8 cellular contexts compared by ENCODE assay signal in genomic region chr10:71771821-71772617, GRCh38. TPM values are rescaled to one million over a fixed set of nuclear protein-coding genes. Genes with fewer than 3 reads are reported as not detected.
DNase-seq lines count a peak whose midpoint lies in the region; ATAC-seq, FAIRE-seq and TF ChIP-seq lines count a peak whose summit lies in the region.

No MANE protein-coding gene starts in this region.

- H4K20me1 ChIP-seq in Loucy (ENCODE audit: insufficient read depth, low read length, poor library complexity, severe bottlenecking) = no peaks in the 10 kb centered on the region

- no peak for TF ChIP-seq POLR2A in A549 (IDR thresholded peaks at IDR 0.05; ENCODE audit: low read length)

- CTCF ChIA-PET in A549 (lab: Yijun Ruan, JAX) = interaction anchor here (1.0 to 4.9 kb wide), 22 partner anchors 10 to 458 kb away, joined by 3 to 42 read pairs (median 10); partner anchors contain the start of genes C10orf105 and SLC29A3

- H3K9me3 ChIP-seq in A549 (no peaks in the 10 kb centered on the region), Loucy (ENCODE audit: insufficient read depth, low read depth, low read length) (no peaks in the 10 kb centered on the region)

- H3K4me1 ChIP-seq in A549 (peaks cover 62% of the 10 kb centered on the region), Loucy (ENCODE audit: insufficient read depth, low read length, poor library complexity, severe bottlenecking) (peaks cover 91% of the 10 kb centered on the region)

- FAIRE-seq in A549 (lab: Jason Lieb, UNC) = no peak

- no peaks in the 10 kb centered on the region for H3K36me3 ChIP-seq in Loucy (ENCODE audit: insufficient read depth, low read length)

- no peak for TF ChIP-seq RAD21 in A549 (conservative IDR thresholded peaks at IDR 0.05 in 1 of 2, IDR thresholded peaks at IDR 0.05 in 1 of 2)

- H3K4me2 ChIP-seq in A549 (peak overlapping the region; percentile 95), Loucy (ENCODE audit: low read depth, low read length, poor library complexity, severe bottlenecking) (peak overlapping the region; percentile 67)

- H3F3A ChIP-seq in Loucy (ENCODE audit: low read depth) = peaks cover 18% of the 10 kb centered on the region

- POLR2A ChIA-PET in A549 (lab: Yijun Ruan, JAX) = interaction anchor here (0.6 to 1.4 kb wide), 2 partner anchors 40 to 376 kb away, joined by 5 to 6 read pairs; partner anchors contain the start of gene CDH23

- peak overlapping the region; percentile 79 to 98 for H3K27ac ChIP-seq in A549

- H3K9me2 ChIP-seq in Loucy (replicated peaks; ENCODE audit: low read depth, low read length) = no peaks in the 10 kb centered on the region

- DNase-seq in A549 (ENCODE audit: low read depth in 1 of 2, low spot score in 1 of 2) (peak; percentile 40 to 57), left cardiac atrium (peak; percentile 84), NCI-H1417 treated with DMSO at 0.1 percent for 48 hours (lab: John Stamatoyannopoulos, UW) (no peak)
- DNase-seq in activated naive CD4-positive, alpha-beta T cell treated with anti-CD3 and anti-CD28 coated beads, Interleukin-2, amount 50 U/mL, for 16 hours = peak; percentile 36
- DNase-seq in stimulated activated CD4-positive, alpha-beta T cell treated with anti-CD3 and anti-CD28 coated beads, Interleukin-4, amount 100 ng/mL, for 24 hours = peak; percentile 60

- no peak for TF ChIP-seq CTCF in A549 (IDR thresholded peaks at IDR 0.05)
- TF ChIP-seq CTCF in Loucy (conservative IDR thresholded peaks at IDR 0.05; ENCODE audit: low read length) = no peak; the same call in 1 of the 2 replicates

- H3K9ac ChIP-seq in Loucy (ENCODE audit: low read depth, low read length, poor library complexity, severe bottlenecking) = peak overlapping the region; percentile 61

- H2AFZ ChIP-seq in Loucy (ENCODE audit: low read length) = no peak overlapping the region

- TF ChIP-seq EP300 in A549 (IDR thresholded peaks at IDR 0.05) = no peak

- intact Hi-C loops in left cardiac atrium (cut with DNase I) = loop anchor here in 1 of 2 donors (2.0 kb wide), 1 partner anchor 75 kb away; no protein-coding TSS in a partner anchor

- peak; percentile 2 to 10; a peak in 3 of 6 replicates for ATAC-seq in A549
- peak; percentile 40 to 75 for ATAC-seq in left cardiac atrium
- no peak for ATAC-seq in HG03159 (IDR thresholded peaks at IDR 0.05; ENCODE audit: unreplicated experiment)
- ATAC-seq in GM18873 (IDR thresholded peaks at IDR 0.05; ENCODE audit: low FRiP score, unreplicated experiment) = no peak

- H3K27me3 ChIP-seq in Loucy (ENCODE audit: insufficient read depth, low read length, poor library complexity, severe bottlenecking) = no peaks in the 10 kb centered on the region

- H3K4me3 ChIP-seq in A549 (peak overlapping the region; percentile 64; the same call in 2 of the 3 replicates), Loucy (ENCODE audit: low read length, poor library complexity, severe bottlenecking) (peak overlapping the region; percentile 71)

- no peaks in the 10 kb centered on the region; the same call in 1 of the 2 replicates for H3K79me2 ChIP-seq in Loucy (ENCODE audit: insufficient read depth, low read length)

- WGBS in A549 (ENCODE audit: missing lambda C conversion rate) = 0% methylated on average over 1 of the region's 2 CpGs

TF ChIP-seq in A549, 52 proteins besides CTCF, POLR2A, EP300 and RAD21:
- TF ChIP-seq FOSL2 (IDR thresholded peaks at IDR 0.05) (peak; percentile 9; the same call in 1 of the 2 replicates), FOSL2 (CRISPR knock-in tag; IDR thresholded peaks at IDR 0.05) (peak; percentile 84), CBX8 (IDR thresholded peaks at IDR 0.05) (no peak), KDM5A (IDR thresholded peaks at IDR 0.05) (no peak), EHMT2 (IDR thresholded peaks at IDR 0.05; ENCODE audit: low read depth) (no peak), MAFK (IDR thresholded peaks at IDR 0.05; ENCODE audit: partially characterized antibody) (no peak)

RNA-seq across cellular contexts. Expression of gene VSIR, which starts 1.3 kb away (rescaled TPM):
- polyA plus RNA-seq in A549 (2011; rRNA removed) (18.5 and 23.5 TPM in 2 replicates), A549 (2017; fragmentation: RNase III; extraction: RNeasy Plus Mini Kit Qiagen cat#74134 plus additional on column Dnase treatment) (15.5 to 19.3 TPM (median 19.1 TPM) in 3 replicates)
- 22.2 and 38.1 TPM in 2 replicates for polyA plus RNA-seq in A549 (2012; cell fraction: cytosol; rRNA removed)
- 49.7 and 59.1 TPM in 2 replicates for polyA plus RNA-seq in A549 (2012; cell fraction: nucleus; rRNA removed)
- 17.6 and 24.3 TPM in 2 replicates for polyA minus RNA-seq in A549 (2011; rRNA and poly(A)+ RNA removed)
- 10 to 100 TPM; 40.6 to 65.3 TPM for total RNA-seq in left cardiac atrium

RNA-seq across cellular contexts. Expression of gene C10orf105, which starts 52.4 kb away (rescaled TPM):
- not detected in 2 replicates for polyA plus RNA-seq in A549 (2011; rRNA removed)
- polyA plus RNA-seq in A549 (2012; cell fraction: cytosol; rRNA removed) = not detected in 2 replicates
- not detected in 2 replicates for polyA plus RNA-seq in A549 (2012; cell fraction: nucleus; rRNA removed)
- polyA plus RNA-seq in A549 (2017; fragmentation: RNase III; extraction: RNeasy Plus Mini Kit Qiagen cat#74134 plus additional on column Dnase treatment) = not detected in 3 replicates
- polyA minus RNA-seq in A549 (2011; rRNA and poly(A)+ RNA removed) = not detected in 2 replicates
- under 1 TPM; 0.27 to 0.47 TPM for total RNA-seq in left cardiac atrium

Comparison
In these comparisons a context has a peak if more than half of its experiments do, and no peak if none do; other contexts are left out.
1. ATAC-seq: peak in A549 (2 of 2) and left cardiac atrium (2 of 2); none in HG03159 (single experiment) and GM18873 (single experiment).